In genomic region chr5:125501396-125501795, GRCh38 we compare ENCODE assay signal across 15 cellular contexts.
"Had no signal": no experiment of that assay in that cellular context is flagged by ENCODE, and none has a peak within 500 bp of the region (broad histone marks: within the 10 kb centered on the region; RNA-seq: fewer than 3 reads in every experiment).

No MANE protein-coding gene starts in this region.

- H2AFZ ChIP-seq: hepatocyte had no signal

- DNase-seq: activated CD4-positive, alpha-beta memory T cell treated with anti-CD3 and anti-CD28 coated beads for 36 hours; activated CD4-positive, alpha-beta T cell treated with anti-CD3 and anti-CD28 coated beads for 36 hours; activated gamma-delta T cell treated with Interleukin-2 at 50 U/mL for 16 hours; activated T-cell treated with anti-CD3 and anti-CD28 coated beads for 4 hours; amniotic stem cell; dermis blood vessel endothelial cell; foreskin fibroblast; islet precursor cell; lower lobe of right lung; occipital lobe; retina; SK-N-SH had no signal

- H3K4me2 ChIP-seq: hepatocyte, SK-N-SH had no signal

- H3K36me3 ChIP-seq: lower lobe of right lung, suprapubic skin had no signal

- H3K4me1 ChIP-seq: lower lobe of right lung, suprapubic skin had no signal

- ATAC-seq: activated CD4-positive, alpha-beta T cell treated with anti-CD3 and anti-CD28 coated beads for 36 hours; activated naive CD4-positive, alpha-beta T cell treated with anti-CD3 and anti-CD28 coated beads, Interleukin-2, amount 50 U/mL, for 72 hours; lower lobe of right lung had no signal

- H3K27me3 ChIP-seq: hepatocyte, suprapubic skin had no signal

- H3K9ac ChIP-seq: SK-N-SH had no signal

- H3K27ac ChIP-seq: hepatocyte, lower lobe of right lung, suprapubic skin had no signal

- H3K79me2 ChIP-seq: hepatocyte had no signal

- H3K9me3 ChIP-seq: lower lobe of right lung, SK-N-SH, suprapubic skin had no signal

- H3K4me3 ChIP-seq: hepatocyte, lower lobe of right lung, suprapubic skin had no signal
